ENCODE assay signal across 17 cellular contexts in genomic region chr14:70525691-70526090, GRCh38. TPM values are rescaled to one million over a fixed set of nuclear protein-coding genes. Genes with fewer than 3 reads are reported as not detected.
"Had no signal": no experiment of that assay in that cellular context is flagged by ENCODE, and none has a peak within 500 bp of the region (broad histone marks: within the 10 kb centered on the region; RNA-seq: fewer than 3 reads in every experiment).

No MANE protein-coding gene starts in this region.

- DNase-seq: cortex of kidney; dorsolateral prefrontal cortex; effector CD8-positive, alpha-beta T cell; heart right ventricle; islet precursor cell; mammary epithelial cell; naive thymus-derived CD8-positive, alpha-beta T cell; psoas muscle; retina; right lobe of liver; spleen; stimulated activated CD4-positive, alpha-beta T cell treated with anti-CD3 and anti-CD28 coated beads, Interleukin-15, amount 100 ng/mL, for 24 hours; stimulated activated CD4-positive, alpha-beta T cell treated with anti-CD3 and anti-CD28 coated beads, Interleukin-1b, Interleukin-23, amount 100 ng/mL, for 48 hours; stimulated activated CD4-positive, alpha-beta T cell treated with anti-CD3 and anti-CD28 coated beads, Interleukin-4, amount 100 ng/mL, for 4 hours; stimulated activated naive B cell treated with anti-CD40 and anti-IgM and Interleukin-4, amounts not matched to agents 10 μg/mL and 1 μg/mL and 100 μg/mL, for 72 hours; stimulated activated naive CD8-positive, alpha-beta T cell treated with anti-CD3 and anti-CD28 coated beads, Interleukin-15, amount 100 ng/mL, for 72 hours; transverse colon had no signal

- H3K4me3 Mint-ChIP-seq: naive thymus-derived CD8-positive, alpha-beta T cell; stimulated activated naive B cell treated with anti-CD40 and anti-IgM and Interleukin-4, amounts not matched to agents 10 μg/mL and 1 μg/mL and 100 μg/mL, for 72 hours; stimulated activated naive CD8-positive, alpha-beta T cell treated with anti-CD3 and anti-CD28 coated beads, Interleukin-15, amount 100 ng/mL, for 72 hours had no signal

- H3K27ac Mint-ChIP-seq: naive thymus-derived CD8-positive, alpha-beta T cell; stimulated activated naive B cell treated with anti-CD40 and anti-IgM and Interleukin-4, amounts not matched to agents 10 μg/mL and 1 μg/mL and 100 μg/mL, for 72 hours; stimulated activated naive CD8-positive, alpha-beta T cell treated with anti-CD3 and anti-CD28 coated beads, Interleukin-15, amount 100 ng/mL, for 72 hours had no signal

- H3K4me1 Mint-ChIP-seq: stimulated activated naive B cell treated with anti-CD40 and anti-IgM and Interleukin-4, amounts not matched to agents 10 μg/mL and 1 μg/mL and 100 μg/mL, for 72 hours; stimulated activated naive CD8-positive, alpha-beta T cell treated with anti-CD3 and anti-CD28 coated beads, Interleukin-15, amount 100 ng/mL, for 72 hours had no signal

- H3K27me3 Mint-ChIP-seq: naive thymus-derived CD8-positive, alpha-beta T cell; stimulated activated naive B cell treated with anti-CD40 and anti-IgM and Interleukin-4, amounts not matched to agents 10 μg/mL and 1 μg/mL and 100 μg/mL, for 72 hours; stimulated activated naive CD8-positive, alpha-beta T cell treated with anti-CD3 and anti-CD28 coated beads, Interleukin-15, amount 100 ng/mL, for 72 hours had no signal

RNA-seq across cellular contexts. Expression of gene ADAM20, which starts 9.1 kb away (rescaled TPM):
- polyA plus RNA-seq: mammary epithelial cell; naive thymus-derived CD8-positive, alpha-beta T cell had no signal
